22 cellular contexts compared by ENCODE assay signal in genomic region chr12:545835-546234, GRCh38.
"Had no signal": no experiment of that assay in that cellular context is flagged by ENCODE, and none has a peak within 500 bp of the region (broad histone marks: within the 10 kb centered on the region; RNA-seq: fewer than 3 reads in every experiment).

No MANE protein-coding gene starts in this region.

- DNase-seq: IMR-90, Kasumi-1, MM.1S, NCI-H1092 treated with DMSO at 0.1 percent for 48 hours, NCI-H1436, NCI-H187, NCI-H2029, NCI-H2081 treated with DMSO at 0.1 percent for 48 hours, NCI-H2171, NCI-H226, NCI-H446, NCI-H510A, NCI-H524 treated with DMSO at 0.1 percent for 48 hours, NCI-H69, NCI-H774, Right ventricle myocardium superior, RPMI8226, SIG-M5, SK-N-SH had no signal

- H3K36me3 ChIP-seq: SJSA1 had no signal

- H3K9ac ChIP-seq: KMS-11, SK-N-SH had no signal

- H3K9me3 ChIP-seq: SJSA1, SK-N-SH had no signal

- FAIRE-seq: RCC 7860 had no signal

- H3K4me3 ChIP-seq: SJSA1 had no signal

- H3K27ac ChIP-seq: KMS-11, SJSA1 had no signal
